In genomic region chr21:8455279-8456128, GRCh38 we compare ENCODE assay signal across 8 cellular contexts.
A peak's percentile ranks its signal among the peaks of the same experiment; 100 is the strongest.
DNase-seq lines count a peak whose midpoint lies in the region; ATAC-seq and TF ChIP-seq lines count a peak whose summit lies in the region.
"Not testable (repeated sequence)": the region's sequence is repeated elsewhere in the genome, so short reads cannot be mapped to it uniquely, and the experiment has no call there.

No MANE protein-coding gene starts in this region.

- not testable (repeated sequence) for TF ChIP-seq CTCF in body of pancreas (IDR thresholded peaks at IDR 0.05); right lobe of liver (IDR thresholded peaks at IDR 0.05)

- ATAC-seq in GM18498 (IDR thresholded peaks at IDR 0.05; ENCODE audit: unreplicated experiment): peak; percentile 55
- peak; percentile 56 for ATAC-seq in GM21390 (IDR thresholded peaks at IDR 0.05; ENCODE audit: unreplicated experiment)
- peak; percentile 61 for ATAC-seq in HG02759 (IDR thresholded peaks at IDR 0.05; ENCODE audit: unreplicated experiment)
- ATAC-seq in HG03280 (IDR thresholded peaks at IDR 0.05; ENCODE audit: unreplicated experiment): peak; percentile 65
- ATAC-seq in T-cell (replicated peaks in 1 of 4): peak; percentile 22 to 74 (median 66)
- peak; percentile 78 for ATAC-seq in body of pancreas
- ATAC-seq in right lobe of liver: peak; percentile 57 to 86 (median 64)
- ATAC-seq in stimulated activated naive CD8-positive, alpha-beta T cell treated with anti-CD3 and anti-CD28 coated beads, Interleukin-15, Interleukin-2, amounts not matched to agents 100 U/mL and 50 U/mL, for 24 hours: peak; percentile 66

- not testable (repeated sequence) for H3K4me3 Mint-ChIP-seq in T-cell

- H3K36me3 Mint-ChIP-seq in T-cell: not testable (repeated sequence)

- POLR2A ChIA-PET in T-cell (lab: Charles Lee): not testable (repeated sequence)

- not testable (repeated sequence) for H3K9me3 Mint-ChIP-seq in T-cell

- CTCF ChIA-PET in T-cell (lab: Charles Lee): not testable (repeated sequence)

- not testable (repeated sequence) for H3K9me3 ChIP-seq in body of pancreas, right lobe of liver

- not testable (repeated sequence) for TF ChIP-seq POLR2A in body of pancreas (IDR thresholded peaks at IDR 0.05); right lobe of liver (IDR thresholded peaks at IDR 0.05)

- not testable (repeated sequence) for H3K4me1 ChIP-seq in body of pancreas, right lobe of liver

- H3K27ac Mint-ChIP-seq in T-cell: not testable (repeated sequence)

- not testable (repeated sequence) for H3K36me3 ChIP-seq in body of pancreas (replicated peaks in 1 of 2; ENCODE audit: insufficient read depth in 1 of 2, low read depth in 2 of 2); right lobe of liver

- H3K27me3 Mint-ChIP-seq in T-cell: not testable (repeated sequence)

- not testable (repeated sequence) for H3K4me1 Mint-ChIP-seq in T-cell

- H3K4me3 ChIP-seq in body of pancreas, right lobe of liver: not testable (repeated sequence)

- no CpG with 5 or more reads among the region's 6 CpGs for WGBS in body of pancreas, 2 donors
- WGBS in right lobe of liver (ENCODE audit: insufficient coverage, low coverage, low lambda C conversion rate, missing lambda C conversion rate): no CpG with 5 or more reads among the region's 6 CpGs

- H3K27ac ChIP-seq in body of pancreas, right lobe of liver: not testable (repeated sequence)

- H3K27me3 ChIP-seq in body of pancreas, right lobe of liver: not testable (repeated sequence)

- not testable (repeated sequence) for DNase-seq in T-cell; body of pancreas; right lobe of liver; stimulated activated naive CD8-positive, alpha-beta T cell treated with anti-CD3 and anti-CD28 coated beads, Interleukin-15, Interleukin-2, amounts not matched to agents 100 U/mL and 50 U/mL, for 24 hours

- intact Hi-C loops in body of pancreas (cut with DNase I); right lobe of liver (cut with DNase I): not testable (repeated sequence)
